In the genomic region with DNA sequence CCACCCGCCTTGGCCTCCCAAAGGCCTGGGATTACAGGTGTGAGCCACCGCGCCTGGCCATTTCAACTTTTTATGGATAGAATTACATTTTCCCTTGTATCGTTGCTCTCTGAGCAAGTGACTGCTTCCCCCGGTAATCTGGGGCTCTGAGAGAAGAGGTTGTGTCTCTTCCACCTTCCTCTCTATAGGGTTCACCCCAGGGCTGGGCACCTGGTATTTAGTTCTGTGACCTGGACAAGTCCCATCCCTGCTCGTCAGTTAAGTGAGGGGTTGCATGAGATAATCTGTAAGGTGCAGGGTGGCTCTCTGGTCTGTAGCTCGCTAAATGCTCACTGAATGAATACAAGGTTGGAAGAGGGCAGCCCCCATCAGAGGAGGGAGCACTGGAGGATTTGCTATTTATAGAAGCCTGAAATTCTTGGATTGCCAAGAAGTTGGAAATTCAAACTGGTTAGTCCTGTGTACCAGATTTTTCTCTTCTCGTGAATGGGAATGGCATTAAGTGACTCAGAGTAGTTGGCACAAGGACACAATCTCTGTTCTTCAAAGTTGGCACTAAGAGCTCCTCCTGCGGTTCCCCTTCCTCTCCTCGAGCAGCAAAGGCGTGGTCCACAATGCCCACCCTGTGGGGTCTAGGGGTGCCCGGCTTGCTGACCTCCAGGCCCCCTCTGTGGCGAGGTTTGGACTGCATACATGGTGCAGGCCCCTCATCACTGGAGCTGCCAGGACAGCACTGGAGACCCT, we compare ENCODE assay signal across 14 cellular contexts.
DNase-seq lines count a peak whose midpoint lies in the region; ATAC-seq and TF ChIP-seq lines count a peak whose summit lies in the region.
"Had no signal": no experiment of that assay in that cellular context is flagged by ENCODE, and none has a peak within 500 bp of the region (broad histone marks: within the 10 kb centered on the region; RNA-seq: fewer than 3 reads in every experiment).

No MANE protein-coding gene starts in this region.

- H3K27ac ChIP-seq in esophagus (ENCODE audit: low read depth in 2 of 2, low read length in 1 of 2): peak overlapping the region; percentile 80 to 87

- no peak for TF ChIP-seq CTCF in retinal pigment epithelial cell (conservative IDR thresholded peaks at IDR 0.05; ENCODE audit: low read depth, low read length)

- no peaks in the 10 kb centered on the region for H3K9me3 ChIP-seq in esophagus (ENCODE audit: control insufficient read depth in 2 of 2, insufficient read depth in 1 of 2, low read depth in 1 of 2, low read length in 1 of 2)

- H3K4me3 ChIP-seq in esophagus (ENCODE audit: low read depth in 1 of 2, low read length in 2 of 2) (no peak overlapping the region), retinal pigment epithelial cell (ENCODE audit: low read length) (no peak overlapping the region)

- WGBS in esophagus, 2 donors: 59 to 68% methylated on average over 13 of the region's 13 CpGs

- no peaks in the 10 kb centered on the region for H3K27me3 ChIP-seq in esophagus (ENCODE audit: control insufficient read depth in 1 of 2, insufficient read depth in 2 of 2, low read length in 2 of 2)

- DNase-seq in EH (ENCODE audit: low read depth) (peak; percentile 71), RPMI7951 (ENCODE audit: low read depth) (peak; percentile 92), retinal pigment epithelial cell (ENCODE audit: low read depth) (peak; percentile 88), NCI-H1417 treated with DMSO at 0.1 percent for 48 hours (lab: John Stamatoyannopoulos, UW) (no peak), HK-2 (ENCODE audit: unreplicated experiment) (no peak), cerebellar cortex (ENCODE audit: low spot score) (no peak)
- DNase-seq: activated T-cell treated with anti-CD3 and anti-CD28 coated beads for 4 hours; effector memory CD4-positive, alpha-beta T cell; MM.1S; NCI-H2227 treated with DMSO at 0.1 percent for 48 hours; stimulated activated CD4-positive, alpha-beta T cell treated with anti-CD3 and anti-CD28 coated beads, Interleukin-1b, Interleukin-23, amount 100 ng/mL, for 48 hours had no signal

- H3K4me1 ChIP-seq in esophagus (ENCODE audit: control insufficient read depth in 2 of 2, insufficient read depth in 2 of 2, low read length in 1 of 2): peaks cover 5 to 41% of the 10 kb centered on the region in 2 donors

- H3K36me3 ChIP-seq in esophagus (ENCODE audit: control insufficient read depth in 2 of 2, insufficient read depth in 2 of 2, low read length in 1 of 2): no peaks in the 10 kb centered on the region

- no peak for ATAC-seq in HG03565 (IDR thresholded peaks at IDR 0.05; ENCODE audit: unreplicated experiment)
- ATAC-seq: stimulated activated memory B cell treated with anti-CD40 and anti-IgM and Interleukin-4, amounts not matched to agents 10 μg/mL and 1 μg/mL and 100 μg/mL, for 72 hours had no signal

Comparison
In these comparisons a context has a peak if more than half of its experiments do, and no peak if none do; other contexts are left out.
1. DNase-seq: peak in EH (single experiment), RPMI7951 (single experiment) and retinal pigment epithelial cell (single experiment); none in NCI-H1417 treated with DMSO at 0.1 percent for 48 hours (single experiment), HK-2 (single experiment) and cerebellar cortex (single experiment).